Comparison of ENCODE assay signal across 8 cellular contexts in genomic region chr5:72109051-72109411, GRCh38. TPM values are rescaled to one million over a fixed set of nuclear protein-coding genes. Genes with fewer than 3 reads are reported as not detected.
DNase-seq lines count a peak whose midpoint lies in the region; ATAC-seq and TF ChIP-seq lines count a peak whose summit lies in the region.

No MANE protein-coding gene starts in this region.

- no peaks in the 10 kb centered on the region for H4K20me1 ChIP-seq in GM23338 (replicated peaks; ENCODE audit: insufficient read depth)

- WGBS in sigmoid colon, 2 donors = 1 to 4% methylated on average over 2 of the region's 2 CpGs

- no peaks in the 10 kb centered on the region; the same call in 2 of the 3 replicates for H3K9me3 Mint-ChIP-seq in GM23338

- H3F3A ChIP-seq in GM23338 (replicated peaks; ENCODE audit: low read depth) = no peaks in the 10 kb centered on the region

- H3K4me1 Mint-ChIP-seq in GM23338 = peaks cover 50% of the 10 kb centered on the region

- H2AFZ ChIP-seq in GM23338 = peak overlapping the region; percentile 29; the same call in 1 of the 2 replicates

- no peak for TF ChIP-seq POLR2A in sigmoid colon (IDR thresholded peaks at IDR 0.05)

- H3K36me3 ChIP-seq in GM23338 (ENCODE audit: insufficient read depth) (no peaks in the 10 kb centered on the region), WERI-Rb-1 (peaks cover 57% of the 10 kb centered on the region), sigmoid colon (no peaks in the 10 kb centered on the region)

- H3K4me1 ChIP-seq in GM23338 (ENCODE audit: insufficient read depth) (peaks cover 35% of the 10 kb centered on the region), sigmoid colon (peaks cover 0 to 32% (median 19%) of the 10 kb centered on the region in 4 donors)

- ATAC-seq in GM23338 = no peak
- no peak for ATAC-seq in HG03457 (IDR thresholded peaks at IDR 0.05; ENCODE audit: unreplicated experiment)
- no peak for ATAC-seq in HG03139 (IDR thresholded peaks at IDR 0.05; ENCODE audit: unreplicated experiment)

- H3K4me3 Mint-ChIP-seq in GM23338 = peak overlapping the region; percentile 93

- TF ChIP-seq CTCF in GM23338 (conservative IDR thresholded peaks at IDR 0.05; ENCODE audit: low read depth in 2 of 2) (no peak), WERI-Rb-1 (IDR thresholded peaks at IDR 0.05; ENCODE audit: low read depth, low read length) (no peak), fibroblast of the aortic adventitia (IDR thresholded peaks at IDR 0.05; ENCODE audit: insufficient read depth, low read length) (no peak), sigmoid colon (IDR thresholded peaks at IDR 0.05) (no peak)

- intact Hi-C loops in sigmoid colon (cut with DNase I) = loop anchor here (5.0 kb wide), 2 partner anchors 138 to 327 kb away; no protein-coding TSS in a partner anchor

- peaks cover 28% of the 10 kb centered on the region; the same call in 2 of the 3 replicates for H3K36me3 Mint-ChIP-seq in GM23338 (ENCODE audit: low read depth)

- no peak for TF ChIP-seq EP300 in sigmoid colon (IDR thresholded peaks at IDR 0.05)

- H3K27ac ChIP-seq in GM23338 (ENCODE audit: low read depth) = peak overlapping the region; percentile 75; the same call in 1 of the 2 replicates
- H3K27ac ChIP-seq in WERI-Rb-1 = peak overlapping the region; percentile 88
- peak overlapping the region; percentile 75 to 87 (median 82) for H3K27ac ChIP-seq in sigmoid colon

- peaks cover 14% of the 10 kb centered on the region for H3K27me3 Mint-ChIP-seq in GM23338 (ENCODE audit: insufficient read depth, low read depth, poor library complexity)

- H3K4me3 ChIP-seq in GM23338 (peak overlapping the region; percentile 90), WERI-Rb-1 (ENCODE audit: low read depth, low read length) (peak overlapping the region; percentile 100), fibroblast of the aortic adventitia (ENCODE audit: low read depth, low read length) (peak overlapping the region; percentile 97), sigmoid colon (peak overlapping the region; percentile 68 to 89 (median 79))

- H3K79me2 ChIP-seq in GM23338 (replicated peaks; ENCODE audit: insufficient read depth) = peaks cover 55% of the 10 kb centered on the region

- H3K27ac Mint-ChIP-seq in GM23338 = peak overlapping the region; percentile 92

- DNase-seq in GM23338 (ENCODE audit: low spot score) (no peak), WERI-Rb-1 (no peak), fibroblast of the aortic adventitia (ENCODE audit: low read depth) (no peak), sigmoid colon (no peak), NCI-H2196 treated with DMSO at 0.1 percent for 48 hours (lab: John Stamatoyannopoulos, UW; ENCODE audit: unreplicated experiment) (no peak), globus pallidus (ENCODE audit: low spot score) (no peak)

- H3K27me3 ChIP-seq in GM23338 (ENCODE audit: insufficient read depth) = no peaks in the 10 kb centered on the region
- H3K27me3 ChIP-seq in WERI-Rb-1 (ENCODE audit: insufficient read depth, low read depth, severe bottlenecking) = no peaks in the 10 kb centered on the region
- H3K27me3 ChIP-seq in sigmoid colon = no peaks in the 10 kb centered on the region

- no peaks in the 10 kb centered on the region for H3K9me3 ChIP-seq in WERI-Rb-1 (ENCODE audit: severe bottlenecking)
- no peaks in the 10 kb centered on the region for H3K9me3 ChIP-seq in sigmoid colon

- 0 out of 2 replicates have a peak, but pooled peaks cover 6% of the 10 kb centered on the region for H3K9me2 ChIP-seq in GM23338 (ENCODE audit: insufficient read depth)

- H3K4me2 ChIP-seq in GM23338 = peak overlapping the region; percentile 84

TF ChIP-seq in GM23338, 12 proteins besides CTCF, POLR2A, EP300 and RAD21 (continues in another document):
- TF ChIP-seq POLR2AphosphoS5 (IDR thresholded peaks at IDR 0.05; ENCODE audit: low read depth) (no peak), STAT1 (IDR thresholded peaks at IDR 0.05; ENCODE audit: unreplicated experiment) (no peak), NANOG (IDR thresholded peaks at IDR 0.05; ENCODE audit: borderline replicate concordance) (no peak), CREB1 (CRISPR knock-in tag; IDR thresholded peaks at IDR 0.05; ENCODE audit: low read depth) (no peak), ZNF331 (CRISPR knock-in tag; IDR thresholded peaks at IDR 0.05; ENCODE audit: low read depth) (no peak), JUNB (IDR thresholded peaks at IDR 0.05; ENCODE audit: unreplicated experiment) (no peak), ZNF114 (CRISPR knock-in tag; IDR thresholded peaks at IDR 0.05) (no peak), ZNF462 (CRISPR knock-in tag; IDR thresholded peaks at IDR 0.05) (no peak)

RNA-seq across cellular contexts. Expression of gene MAP1B, which starts 1.8 kb away (rescaled TPM):
- total RNA-seq in GM23338 (2014; rRNA removed; shearing (Covaris generic)) = 111 and 263 TPM in 2 replicates
- polyA plus RNA-seq in GM23338 (2016; fragmentation: Nextera tagmentation; extraction: Ambion mirVana) (114 and 148 TPM in 2 replicates), sigmoid colon (1 to 10 TPM in 2 of 3 donors, under 1 TPM in 1; 0.69 to 5.0 (median 1.2) TPM)
- total RNA-seq in fibroblast of the aortic adventitia (ENCODE audit: low replicate concordance) (130 and 401 TPM in 2 replicates), sigmoid colon (100 to 1,000 TPM in 3 of 4 donors, 10 to 100 TPM in 1; 98.6 to 659 (median 288) TPM)
